Comparison of ENCODE assay signal across 18 cellular contexts in the genomic region with DNA sequence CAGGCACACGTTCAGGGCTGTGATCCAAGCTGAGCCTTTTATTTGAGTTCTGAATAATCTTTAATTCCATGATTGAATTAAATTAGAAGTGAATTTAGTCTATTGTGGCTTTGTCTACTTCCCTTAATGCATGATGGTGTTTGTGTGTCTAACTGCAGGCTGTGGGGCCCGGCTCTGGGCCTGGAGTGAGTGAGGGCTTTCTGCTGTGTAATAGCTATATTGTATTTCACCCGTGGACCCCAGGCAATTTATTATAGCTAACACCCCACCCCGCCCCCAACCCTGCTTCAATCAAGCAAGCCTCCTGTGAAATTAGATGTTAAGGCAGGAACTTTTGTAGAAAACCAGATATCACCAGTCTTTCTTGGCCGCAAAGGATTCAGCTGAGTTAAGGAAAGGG.
"Had no signal": no experiment of that assay in that cellular context is flagged by ENCODE, and none has a peak within 500 bp of the region (broad histone marks: within the 10 kb centered on the region; RNA-seq: fewer than 3 reads in every experiment).

No MANE protein-coding gene starts in this region.

- H3K4me3 ChIP-seq: ascending aorta, cardiac muscle cell, esophagus squamous epithelium, lung, transverse colon had no signal

- H3K36me3 ChIP-seq: ascending aorta, cardiac muscle cell, esophagus squamous epithelium, transverse colon had no signal

- DNase-seq: activated CD4-positive, CD25-positive, alpha-beta regulatory T cell treated with anti-CD3 and anti-CD28 coated beads, Interleukin-2, amount 50 U/mL, for 72 hours; activated naive CD4-positive, alpha-beta T cell treated with anti-CD3 and anti-CD28 coated beads, Interleukin-2, amount 10 ng/mL, durations not matched to agents 7 days and 5 days; cortex of kidney; effector CD8-positive, alpha-beta T cell; esophagus squamous epithelium; immature natural killer cell; posterior cingulate gyrus; small intestine; stimulated activated CD4-positive, alpha-beta T cell treated with anti-CD3 and anti-CD28 coated beads, Interleukin-4, amount 100 ng/mL, for 4 hours; stimulated activated CD8-positive, alpha-beta memory T cell treated with anti-CD3 and anti-CD28 coated beads, Interleukin-4, amount 100 ng/mL, for 48 hours; stimulated activated naive CD4-positive, alpha-beta T cell treated with Interleukin-2 at 50 U/mL for 16 hours; substantia nigra; T-cell; transverse colon had no signal

- H3K27ac Mint-ChIP-seq: activated naive CD4-positive, alpha-beta T cell treated with anti-CD3 and anti-CD28 coated beads, Interleukin-2, amount 10 ng/mL, durations not matched to agents 7 days and 5 days; T-cell had no signal

- H3K4me1 Mint-ChIP-seq: activated naive CD4-positive, alpha-beta T cell treated with anti-CD3 and anti-CD28 coated beads, Interleukin-2, amount 10 ng/mL, durations not matched to agents 7 days and 5 days; T-cell had no signal

- ATAC-seq: T-cell had no signal

- H3K27me3 Mint-ChIP-seq: activated naive CD4-positive, alpha-beta T cell treated with anti-CD3 and anti-CD28 coated beads, Interleukin-2, amount 10 ng/mL, durations not matched to agents 7 days and 5 days; T-cell had no signal

- H3K4me1 ChIP-seq: esophagus squamous epithelium, transverse colon had no signal

- H3K27ac ChIP-seq: ascending aorta, cardiac muscle cell, esophagus squamous epithelium, neutrophil, transverse colon had no signal

- H3K9me3 ChIP-seq: ascending aorta, esophagus squamous epithelium, neutrophil, transverse colon had no signal

- H3K4me3 Mint-ChIP-seq: activated naive CD4-positive, alpha-beta T cell treated with anti-CD3 and anti-CD28 coated beads, Interleukin-2, amount 10 ng/mL, durations not matched to agents 7 days and 5 days; immature natural killer cell; T-cell had no signal

- H3K9me3 Mint-ChIP-seq: activated naive CD4-positive, alpha-beta T cell treated with anti-CD3 and anti-CD28 coated beads, Interleukin-2, amount 10 ng/mL, durations not matched to agents 7 days and 5 days; immature natural killer cell; T-cell had no signal

- H3K27me3 ChIP-seq: ascending aorta, cardiac muscle cell, esophagus squamous epithelium, neutrophil, transverse colon had no signal
